In the genomic region with DNA sequence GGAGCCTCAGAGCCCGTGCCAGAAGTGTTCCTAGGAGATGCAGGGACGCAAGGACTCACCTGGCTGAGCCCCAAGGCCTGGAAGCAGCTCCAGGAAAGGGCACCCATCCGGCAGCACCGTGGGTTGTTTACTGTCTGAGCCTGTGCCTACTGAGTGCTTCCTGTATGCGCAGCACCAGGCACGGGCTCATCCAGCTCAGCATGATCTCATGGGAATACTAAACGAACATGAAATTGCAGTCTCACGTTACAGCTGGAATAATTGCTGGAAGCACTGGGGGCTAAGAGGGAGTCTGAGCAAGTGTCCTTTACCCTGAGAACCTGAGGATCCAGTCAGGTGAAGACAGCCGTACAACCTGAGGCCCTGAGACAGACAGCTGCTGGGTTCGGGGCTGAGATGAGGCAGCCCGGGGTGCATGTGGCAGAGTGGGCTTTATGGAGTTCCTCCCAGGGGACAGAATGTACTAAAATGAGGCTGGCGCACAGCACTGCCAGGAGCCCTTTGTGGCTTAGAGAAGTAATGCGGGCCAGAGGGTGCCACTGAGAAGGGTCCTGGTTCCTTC, we compare ENCODE assay signal across 9 cellular contexts. TPM values are rescaled to one million over a fixed set of nuclear protein-coding genes. Genes with fewer than 3 reads are reported as not detected.
DNase-seq lines count a peak whose midpoint lies in the region; ATAC-seq and TF ChIP-seq lines count a peak whose summit lies in the region.
"Had no signal": no experiment of that assay in that cellular context is flagged by ENCODE, and none has a peak within 500 bp of the region (broad histone marks: within the 10 kb centered on the region; RNA-seq: fewer than 3 reads in every experiment).

No MANE protein-coding gene starts in this region.

- H3K9me3 Mint-ChIP-seq in endodermal cell: no peaks in the 10 kb centered on the region
- H3K9me3 Mint-ChIP-seq: activated naive CD4-positive, alpha-beta T cell treated with anti-CD3 and anti-CD28 coated beads, Interleukin-2, amount 10 ng/mL, durations not matched to agents 7 days and 5 days had no signal

- CTCF ChIA-PET in HEK293 (lab: Yijun Ruan, JAX): interaction anchor here (0.5 to 4.9 kb wide), 13 partner anchors 9 to 405 kb away, joined by 3 to 62 read pairs (median 3); a partner anchor contains a TSS

- DNase-seq in NCI-H510A treated with DMSO at 0.1 percent for 48 hours (lab: John Stamatoyannopoulos, UW) (peak; percentile 85), endodermal cell (peak; percentile 75), OCI-M1 (lab: John Stamatoyannopoulos, UW) (no peak), islet precursor cell (no peak)
- DNase-seq: activated naive CD4-positive, alpha-beta T cell treated with anti-CD3 and anti-CD28 coated beads, Interleukin-2, amount 10 ng/mL, durations not matched to agents 7 days and 5 days had no signal

- H3K4me3 Mint-ChIP-seq in endodermal cell: no peak overlapping the region
- H3K4me3 Mint-ChIP-seq: activated naive CD4-positive, alpha-beta T cell treated with anti-CD3 and anti-CD28 coated beads, Interleukin-2, amount 10 ng/mL, durations not matched to agents 7 days and 5 days had no signal

- H3K27me3 Mint-ChIP-seq in endodermal cell (ENCODE audit: insufficient read depth): no peaks in the 10 kb centered on the region
- H3K27me3 Mint-ChIP-seq: activated naive CD4-positive, alpha-beta T cell treated with anti-CD3 and anti-CD28 coated beads, Interleukin-2, amount 10 ng/mL, durations not matched to agents 7 days and 5 days had no signal

- H3K27me3 ChIP-seq in endodermal cell (ENCODE audit: control insufficient read depth, insufficient read depth, low read length, poor library complexity, severe bottlenecking) (no peaks in the 10 kb centered on the region), skeletal muscle tissue (ENCODE audit: control insufficient read depth in 3 of 3, insufficient read depth in 3 of 3, low read length in 3 of 3) (no peaks in the 10 kb centered on the region)

- peaks cover 10% of the 10 kb centered on the region; the same call in 1 of the 2 replicates for H3K4me1 ChIP-seq in HEK293 (ENCODE audit: control insufficient read depth, insufficient read depth, low read length)
- no peaks in the 10 kb centered on the region for H3K4me1 ChIP-seq in endodermal cell (ENCODE audit: control insufficient read depth, insufficient read depth, low read length)
- H3K4me1 ChIP-seq in skeletal muscle tissue (ENCODE audit: control insufficient read depth in 3 of 3, insufficient read depth in 3 of 3, low read length in 3 of 3): peaks cover 34 to 69% (median 57%) of the 10 kb centered on the region in 3 donors

- H3K27ac ChIP-seq in HEK293 (ENCODE audit: extremely low read depth, low read depth, low read length) (peak overlapping the region; percentile 20; the same call in 1 of the 2 replicates), endodermal cell (ENCODE audit: low read depth, low read length) (peak overlapping the region; percentile 6), skeletal muscle tissue (ENCODE audit: low read depth, low read length) (peak overlapping the region; percentile 65)

- no peak overlapping the region for H3K4me3 ChIP-seq in HEK293 (ENCODE audit: low read depth, low read length)
- no peak overlapping the region for H3K4me3 ChIP-seq in endodermal cell (ENCODE audit: low read length)
- H3K4me3 ChIP-seq in skeletal muscle tissue (ENCODE audit: low read length in 3 of 3): peak overlapping the region in 2 of 3 donors; percentile 20 to 41

- peaks cover 9% of the 10 kb centered on the region for H3K36me3 Mint-ChIP-seq in endodermal cell (ENCODE audit: low read depth)

- peak overlapping the region; percentile 75 for H3K27ac Mint-ChIP-seq in endodermal cell
- H3K27ac Mint-ChIP-seq: activated naive CD4-positive, alpha-beta T cell treated with anti-CD3 and anti-CD28 coated beads, Interleukin-2, amount 10 ng/mL, durations not matched to agents 7 days and 5 days had no signal

- POLR2A ChIA-PET in HEK293 (lab: Yijun Ruan, JAX): interaction anchor here (1.0 to 3.0 kb wide), 3 partner anchors 8 to 10 kb away, joined by 3 to 10 read pairs (median 4); no protein-coding TSS in a partner anchor

- H3K4me1 Mint-ChIP-seq in endodermal cell: peaks cover 14% of the 10 kb centered on the region

- H3K9ac ChIP-seq in endodermal cell (ENCODE audit: extremely low read depth, low read length, poor library complexity, severe bottlenecking) (no peak overlapping the region), skeletal muscle tissue (ENCODE audit: low read depth in 1 of 3, low read length in 3 of 3) (peak overlapping the region; percentile 18 to 44 (median 38))

- WGBS in endodermal cell (ENCODE audit: insufficient coverage in 1 of 2, insufficient read length in 1 of 2), 2 experiments: 86 to 91% methylated on average over 10 to 13 of the region's 13 CpGs

- TF ChIP-seq CTCF in HEK293 (tag by site-specific recombination; IDR thresholded peaks at IDR 0.05) (peak; percentile 43), endodermal cell (conservative IDR thresholded peaks at IDR 0.05) (peak; percentile 54)

- H3K9me3 ChIP-seq in HEK293 (ENCODE audit: control insufficient read depth, insufficient read depth, low read depth, low read length) (no peaks in the 10 kb centered on the region), endodermal cell (ENCODE audit: control insufficient read depth, low read length) (no peaks in the 10 kb centered on the region), skeletal muscle tissue (ENCODE audit: control insufficient read depth in 3 of 3, low read length in 3 of 3) (no peaks in the 10 kb centered on the region)

- H3K36me3 ChIP-seq in HEK293 (ENCODE audit: control insufficient read depth in 2 of 2, insufficient read depth in 1 of 2, low read length in 2 of 2) (peaks cover 0 to 55% of the 10 kb centered on the region in 2 experiments; a peak in 1 of 3 replicates), endodermal cell (ENCODE audit: control insufficient read depth, insufficient read depth, low read length) (peaks cover 15% of the 10 kb centered on the region), skeletal muscle tissue (ENCODE audit: control insufficient read depth in 3 of 3, insufficient read depth in 3 of 3, low read length in 3 of 3) (peaks cover 32 to 39% (median 34%) of the 10 kb centered on the region in 3 donors)

- ATAC-seq in HG03442 (IDR thresholded peaks at IDR 0.05; ENCODE audit: unreplicated experiment): no peak
- no peak for ATAC-seq in HG03108 (IDR thresholded peaks at IDR 0.05; ENCODE audit: unreplicated experiment)

TF ChIP-seq in HEK293, 187 proteins besides CTCF, POLR2A, EP300 and RAD21 (continues in another document):
- TF ChIP-seq OVOL3 (tag by site-specific recombination; IDR thresholded peaks at IDR 0.05) (no peak), SCRT1 (tag by site-specific recombination; IDR thresholded peaks at IDR 0.05; ENCODE audit: borderline replicate concordance) (0 out of 2 replicates have a peak, but pooled peaks have one; percentile 10), ZNF48 (tag by site-specific recombination; IDR thresholded peaks at IDR 0.05) (no peak), SP7 (tag by site-specific recombination; IDR thresholded peaks at IDR 0.05) (peak; percentile 76), ZBTB17 (tag by site-specific recombination; IDR thresholded peaks at IDR 0.05) (peak; percentile 72), ZNF335 (tag by site-specific recombination; conservative IDR thresholded peaks at IDR 0.05) (peak; percentile 70), ZNF792 (tag by site-specific recombination; IDR thresholded peaks at IDR 0.05) (peak; percentile 97; the same call in 1 of the 2 replicates), ZNF560 (tag by site-specific recombination; IDR thresholded peaks at IDR 0.05; ENCODE audit: borderline replicate concordance) (no peak)
- TF ChIP-seq, protein P1, sequence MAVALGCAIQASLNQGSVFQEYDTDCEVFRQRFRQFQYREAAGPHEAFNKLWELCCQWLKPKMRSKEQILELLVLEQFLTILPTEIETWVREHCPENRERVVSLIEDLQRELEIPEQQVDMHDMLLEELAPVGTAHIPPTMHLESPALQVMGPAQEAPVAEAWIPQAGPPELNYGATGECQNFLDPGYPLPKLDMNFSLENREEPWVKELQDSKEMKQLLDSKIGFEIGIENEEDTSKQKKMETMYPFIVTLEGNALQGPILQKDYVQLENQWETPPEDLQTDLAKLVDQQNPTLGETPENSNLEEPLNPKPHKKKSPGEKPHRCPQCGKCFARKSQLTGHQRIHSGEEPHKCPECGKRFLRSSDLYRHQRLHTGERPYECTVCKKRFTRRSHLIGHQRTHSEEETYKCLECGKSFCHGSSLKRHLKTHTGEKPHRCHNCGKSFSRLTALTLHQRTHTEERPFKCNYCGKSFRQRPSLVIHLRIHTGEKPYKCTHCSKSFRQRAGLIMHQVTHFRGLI (tag by site-specific recombination; IDR thresholded peaks at IDR 0.05): peak; percentile 84
- TF ChIP-seq, protein P2, sequence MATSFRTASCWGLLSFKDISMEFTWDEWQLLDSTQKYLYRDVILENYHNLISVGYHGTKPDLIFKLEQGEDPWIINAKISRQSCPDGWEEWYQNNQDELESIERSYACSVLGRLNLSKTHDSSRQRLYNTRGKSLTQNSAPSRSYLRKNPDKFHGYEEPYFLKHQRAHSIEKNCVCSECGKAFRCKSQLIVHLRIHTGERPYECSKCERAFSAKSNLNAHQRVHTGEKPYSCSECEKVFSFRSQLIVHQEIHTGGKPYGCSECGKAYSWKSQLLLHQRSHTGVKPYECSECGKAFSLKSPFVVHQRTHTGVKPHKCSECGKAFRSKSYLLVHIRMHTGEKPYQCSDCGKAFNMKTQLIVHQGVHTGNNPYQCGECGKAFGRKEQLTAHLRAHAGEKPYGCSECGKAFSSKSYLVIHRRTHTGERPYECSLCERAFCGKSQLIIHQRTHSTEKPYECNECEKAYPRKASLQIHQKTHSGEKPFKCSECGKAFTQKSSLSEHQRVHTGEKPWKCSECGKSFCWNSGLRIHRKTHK (tag by site-specific recombination; IDR thresholded peaks at IDR 0.05): no peak

RNA-seq across cellular contexts. Expression of a gene that starts 5.4 kb away (rescaled TPM):
- total RNA-seq in endodermal cell (1 to 10 TPM in 1 of 2 donors, under 1 TPM in 1; 0.66 to 2.3 TPM), skeletal muscle tissue (1.0 TPM)
- polyA plus RNA-seq in endodermal cell (2013, experiment 1 of 2): 1.6 TPM
- polyA plus RNA-seq in endodermal cell (2013, experiment 2 of 2): 1.1 TPM

RNA-seq across cellular contexts. Expression of a gene that starts 10.4 kb away (rescaled TPM):
- total RNA-seq in endodermal cell: 10 to 100 TPM; 15.5 to 16.5 TPM
- polyA plus RNA-seq in endodermal cell (2013, experiment 1 of 2): 15.1 TPM
- 16.7 TPM for polyA plus RNA-seq in endodermal cell (2013, experiment 2 of 2)
- 28.7 TPM for total RNA-seq in skeletal muscle tissue

RNA-seq across cellular contexts. Expression of a gene that starts 17.7 kb away (rescaled TPM):
- total RNA-seq in endodermal cell (10 to 100 TPM in 1 of 2 donors, 1 to 10 TPM in 1; 8.4 to 14.3 TPM), skeletal muscle tissue (4.2 TPM)
- polyA plus RNA-seq in endodermal cell (2013, experiment 1 of 2): 8.7 TPM
- polyA plus RNA-seq in endodermal cell (2013, experiment 2 of 2): 9.7 TPM

RNA-seq across cellular contexts. Expression of a gene that starts 33.2 kb away (rescaled TPM):
- total RNA-seq in endodermal cell (10 to 100 TPM; 32.1 to 37.4 TPM), skeletal muscle tissue (9.9 TPM)
- 31.9 TPM for polyA plus RNA-seq in endodermal cell (2013, experiment 1 of 2)
- 25.4 TPM for polyA plus RNA-seq in endodermal cell (2013, experiment 2 of 2)

RNA-seq across cellular contexts. Expression of a gene that starts 41.6 kb away (rescaled TPM):
- total RNA-seq in endodermal cell (1 to 10 TPM; 7.0 to 7.3 TPM), skeletal muscle tissue (1.0 TPM)
- polyA plus RNA-seq in endodermal cell (2013, experiment 1 of 2): 1.2 TPM
- 0.79 TPM for polyA plus RNA-seq in endodermal cell (2013, experiment 2 of 2)

Comparison
In these comparisons a context has a peak if more than half of its experiments do, and no peak if none do; other contexts are left out.
1. H3K27ac ChIP-seq: peak in every context shown above with its lines; median percentile 65 in skeletal muscle tissue; 20 in HEK293; 6 in endodermal cell.
2. H3K4me3 ChIP-seq: peak in skeletal muscle tissue (2 of 3); none in HEK293 (single experiment) and endodermal cell (single experiment).
3. DNase-seq: peak in NCI-H510A treated with DMSO at 0.1 percent for 48 hours (single experiment) and endodermal cell (single experiment); none in OCI-M1 (single experiment) and islet precursor cell (single experiment).